Comparison of ENCODE assay signal across 11 cellular contexts in genomic region chr2:36530983-36531354, GRCh38.
A peak's percentile ranks its signal among the peaks of the same experiment; 100 is the strongest.
DNase-seq lines count a peak whose midpoint lies in the region; ATAC-seq, FAIRE-seq and TF ChIP-seq lines count a peak whose summit lies in the region.
"Had no signal": no experiment of that assay in that cellular context is flagged by ENCODE, and none has a peak within 500 bp of the region (broad histone marks: within the 10 kb centered on the region; RNA-seq: fewer than 3 reads in every experiment).

No MANE protein-coding gene starts in this region.

- H3K27me3 ChIP-seq in pancreas: no peaks in the 10 kb centered on the region
- H3K27me3 ChIP-seq in small intestine (ENCODE audit: control insufficient read depth in 2 of 2, insufficient read depth in 2 of 2, low read length in 2 of 2): no peaks in the 10 kb centered on the region

- TF ChIP-seq CTCF in GM12865 (IDR thresholded peaks at IDR 0.05; ENCODE audit: insufficient read depth, low read depth, low read length, missing control alignments): no peak
- TF ChIP-seq CTCF in endothelial cell (IDR thresholded peaks at IDR 0.05; ENCODE audit: unreplicated experiment): peak; percentile 40
- TF ChIP-seq CTCF in pancreas (IDR thresholded peaks at IDR 0.05): no peak

- H3K27ac Mint-ChIP-seq in endothelial cell (ENCODE audit: unreplicated experiment): no peak overlapping the region

- no peak overlapping the region for H3K4me3 Mint-ChIP-seq in endothelial cell (ENCODE audit: unreplicated experiment)
- H3K4me3 Mint-ChIP-seq: IgD-negative memory B cell had no signal

- H3K4me1 ChIP-seq in pancreas (no peaks in the 10 kb centered on the region), small intestine (ENCODE audit: control insufficient read depth in 2 of 2, insufficient read depth in 1 of 2, low read depth in 1 of 2, low read length in 1 of 2) (peaks cover 2 to 3% of the 10 kb centered on the region in 2 donors)

- peaks cover 13% of the 10 kb centered on the region for H3K4me1 Mint-ChIP-seq in endothelial cell (ENCODE audit: unreplicated experiment)

- intact Hi-C loops in pancreas (cut with DNase I): no loop called here

- no peak overlapping the region for H3K4me3 ChIP-seq in GM12865 (ENCODE audit: low read depth, low read length)
- no peak overlapping the region for H3K4me3 ChIP-seq in pancreas
- no peak overlapping the region for H3K4me3 ChIP-seq in small intestine (ENCODE audit: low read depth in 1 of 2, low read length in 2 of 2)

- FAIRE-seq in pancreas (lab: Jason Lieb, UNC): no peak
- no peak for FAIRE-seq in small intestine (lab: Jason Lieb, UNC)
- FAIRE-seq: colon had no signal

- peaks cover 18% of the 10 kb centered on the region for H3K27me3 Mint-ChIP-seq in endothelial cell (ENCODE audit: unreplicated experiment)
- H3K27me3 Mint-ChIP-seq: IgD-negative memory B cell had no signal

- no peaks in the 10 kb centered on the region for H3K9me3 Mint-ChIP-seq in endothelial cell (ENCODE audit: unreplicated experiment)
- H3K9me3 Mint-ChIP-seq: IgD-negative memory B cell had no signal

- H3K9me3 ChIP-seq in pancreas (no peaks in the 10 kb centered on the region), small intestine (ENCODE audit: control insufficient read depth, low read depth) (no peaks in the 10 kb centered on the region)

- H3K27ac ChIP-seq in pancreas (no peak overlapping the region), small intestine (ENCODE audit: low read depth in 1 of 2, low read length in 1 of 2) (no peak overlapping the region)

- 70 to 75% methylated on average over 3 of the region's 3 CpGs for WGBS in pancreas, 2 donors
- WGBS in small intestine, 3 donors: 84 to 90% (median 89%) methylated on average over 3 of the region's 3 CpGs

- H3K36me3 ChIP-seq in pancreas (no peaks in the 10 kb centered on the region), small intestine (ENCODE audit: control insufficient read depth in 2 of 2, insufficient read depth in 2 of 2, low read length in 2 of 2) (no peaks in the 10 kb centered on the region)

- peak in 3 of 4 donors; percentile 25 to 45 (median 36) for ATAC-seq in pancreas

- peaks cover 56% of the 10 kb centered on the region for H3K36me3 Mint-ChIP-seq in endothelial cell (ENCODE audit: low read depth, unreplicated experiment)

- DNase-seq in GM12865 (ENCODE audit: low read depth) (peak; percentile 23), MV-4-11 (lab: John Stamatoyannopoulos, UW) (peak; percentile 90), endothelial cell (ENCODE audit: low spot score) (no peak), pancreas (no peak), NCI-H1048 (lab: John Stamatoyannopoulos, UW) (no peak), SW 1271 (lab: John Stamatoyannopoulos, UW) (no peak), small intestine (no peak)
- no peak for DNase-seq in activated T-cell treated with anti-CD3 and anti-CD28 coated beads, Interleukin-2, amount 50 U/mL, for 1 hour
- DNase-seq: DMS53 had no signal

Comparison
In these comparisons a context has a peak if more than half of its experiments do, and no peak if none do; other contexts are left out.
1. DNase-seq: peak in GM12865 (single experiment) and MV-4-11 (single experiment); none in endothelial cell (single experiment), pancreas (0 of 6), NCI-H1048 (single experiment), activated T-cell treated with anti-CD3 and anti-CD28 coated beads, Interleukin-2, amount 50 U/mL, for 1 hour (single experiment), SW 1271 (0 of 2) and small intestine (single experiment).